ENCODE assay signal across 1 cellular context in genomic region chr2:241564596-241565411, GRCh38.
TF ChIP-seq lines count a peak whose summit lies in the region.

No MANE protein-coding gene starts in this region.

TF ChIP-seq in K562, 482 proteins besides CTCF, POLR2A, EP300 and RAD21:
- TF ChIP-seq POU5F1 (IDR thresholded peaks at IDR 0.05; ENCODE audit: borderline replicate concordance, low read depth, low read length, partially characterized antibody) (no peak), POLR2G (IDR thresholded peaks at IDR 0.05; ENCODE audit: low read depth, low read length) (0 out of 2 replicates have a peak, but pooled peaks have one; percentile 16)
